15 cellular contexts compared by ENCODE assay signal in genomic region chr1:44724408-44725308, GRCh38. TPM values are rescaled to one million over a fixed set of nuclear protein-coding genes. Genes with fewer than 3 reads are reported as not detected.
DNase-seq lines count a peak whose midpoint lies in the region; ATAC-seq and TF ChIP-seq lines count a peak whose summit lies in the region.
"Had no signal": no experiment of that assay in that cellular context is flagged by ENCODE, and none has a peak within 500 bp of the region (broad histone marks: within the 10 kb centered on the region; RNA-seq: fewer than 3 reads in every experiment).

No MANE protein-coding gene starts in this region.

- no peak overlapping the region for H3K27ac ChIP-seq in upper lobe of right lung
- H3K27ac ChIP-seq: gastroesophageal sphincter, parathyroid adenoma had no signal

- H3K27me3 ChIP-seq in upper lobe of right lung (no peaks in the 10 kb centered on the region), Caco-2 (replicated peaks; ENCODE audit: control insufficient read depth, insufficient read depth, low read length) (no peaks in the 10 kb centered on the region)

- peaks cover 68% of the 10 kb centered on the region for H3K4me1 Mint-ChIP-seq in activated naive CD4-positive, alpha-beta T cell treated with anti-CD3 and anti-CD28 coated beads, Interleukin-2, amount 50 U/mL, for 24 hours
- H3K4me1 Mint-ChIP-seq in T-helper 17 cell = peaks cover 49% of the 10 kb centered on the region
- peaks cover 71% of the 10 kb centered on the region for H3K4me1 Mint-ChIP-seq in dendritic cell treated with granulocyte-macrophage colony-stimulating factor and Interleukin-4, amounts not matched to agents 40 ng/mL and 50 ng/mL, for 4 days (ENCODE audit: low read depth)
- peaks cover 12% of the 10 kb centered on the region for H3K4me1 Mint-ChIP-seq in Caco-2 (ENCODE audit: low read depth, unreplicated experiment)

- H3K27me3 Mint-ChIP-seq in activated naive CD4-positive, alpha-beta T cell treated with anti-CD3 and anti-CD28 coated beads, Interleukin-2, amount 50 U/mL, for 24 hours = no peaks in the 10 kb centered on the region
- H3K27me3 Mint-ChIP-seq in T-helper 17 cell = no peaks in the 10 kb centered on the region
- H3K27me3 Mint-ChIP-seq in dendritic cell treated with granulocyte-macrophage colony-stimulating factor and Interleukin-4, amounts not matched to agents 40 ng/mL and 50 ng/mL, for 4 days = peaks cover 4% of the 10 kb centered on the region
- H3K27me3 Mint-ChIP-seq in Caco-2 (ENCODE audit: insufficient read depth, unreplicated experiment) = no peaks in the 10 kb centered on the region

- no peaks in the 10 kb centered on the region for H3K36me3 Mint-ChIP-seq in activated naive CD4-positive, alpha-beta T cell treated with anti-CD3 and anti-CD28 coated beads, Interleukin-2, amount 50 U/mL, for 24 hours
- no peaks in the 10 kb centered on the region for H3K36me3 Mint-ChIP-seq in T-helper 17 cell (ENCODE audit: low read depth)
- H3K36me3 Mint-ChIP-seq in dendritic cell treated with granulocyte-macrophage colony-stimulating factor and Interleukin-4, amounts not matched to agents 40 ng/mL and 50 ng/mL, for 4 days (ENCODE audit: low read depth) = no peaks in the 10 kb centered on the region
- peaks cover 8% of the 10 kb centered on the region for H3K36me3 Mint-ChIP-seq in Caco-2 (ENCODE audit: insufficient read depth, unreplicated experiment)
- H3K36me3 Mint-ChIP-seq: immature natural killer cell had no signal

- DNase-seq in activated naive CD4-positive, alpha-beta T cell treated with anti-CD3 and anti-CD28 coated beads, Interleukin-2, amount 50 U/mL, for 16 hours = no peak
- DNase-seq in T-helper 17 cell (no peak), upper lobe of right lung (peak; percentile 71), Caco-2 (no peak)
- DNase-seq: immature natural killer cell, NCI-H1417 had no signal

- ATAC-seq in T-helper 17 cell = no peak
- no peak for ATAC-seq in upper lobe of right lung
- ATAC-seq in HG03159 (IDR thresholded peaks at IDR 0.05; ENCODE audit: unreplicated experiment) = no peak
- no peak for ATAC-seq in GM21619 (IDR thresholded peaks at IDR 0.05; ENCODE audit: unreplicated experiment)
- ATAC-seq: gastroesophageal sphincter had no signal

- peak overlapping the region; percentile 95 for H3K27ac Mint-ChIP-seq in activated naive CD4-positive, alpha-beta T cell treated with anti-CD3 and anti-CD28 coated beads, Interleukin-2, amount 50 U/mL, for 24 hours
- H3K27ac Mint-ChIP-seq in T-helper 17 cell (peak overlapping the region; percentile 89), Caco-2 (ENCODE audit: unreplicated experiment) (no peak overlapping the region)
- peak overlapping the region; percentile 78 for H3K27ac Mint-ChIP-seq in dendritic cell treated with granulocyte-macrophage colony-stimulating factor and Interleukin-4, amounts not matched to agents 40 ng/mL and 50 ng/mL, for 4 days
- H3K27ac Mint-ChIP-seq: immature natural killer cell had no signal

- H3K9me3 ChIP-seq in T-helper 17 cell (ENCODE audit: control insufficient read depth, low read length, poor library complexity, severe bottlenecking) = no peaks in the 10 kb centered on the region
- H3K9me3 ChIP-seq in upper lobe of right lung = no peaks in the 10 kb centered on the region
- no peaks in the 10 kb centered on the region for H3K9me3 ChIP-seq in Caco-2
- H3K9me3 ChIP-seq: gastroesophageal sphincter had no signal

- CTCF ChIA-PET in Caco-2 (lab: Charles Lee) = no interaction called here

- BruUV-seq in Caco-2 (replicated peaks; lab: Mats Ljungman, UMichigan) = no TSS peak

- H3K9me3 Mint-ChIP-seq in activated naive CD4-positive, alpha-beta T cell treated with anti-CD3 and anti-CD28 coated beads, Interleukin-2, amount 50 U/mL, for 24 hours = no peaks in the 10 kb centered on the region
- no peaks in the 10 kb centered on the region for H3K9me3 Mint-ChIP-seq in dendritic cell treated with granulocyte-macrophage colony-stimulating factor and Interleukin-4, amounts not matched to agents 40 ng/mL and 50 ng/mL, for 4 days
- no peaks in the 10 kb centered on the region for H3K9me3 Mint-ChIP-seq in Caco-2 (ENCODE audit: unreplicated experiment)
- H3K9me3 Mint-ChIP-seq: immature natural killer cell had no signal

- TF ChIP-seq CTCF in upper lobe of right lung (IDR thresholded peaks at IDR 0.05) (no peak), Caco-2 (IDR thresholded peaks at IDR 0.05; ENCODE audit: insufficient read depth in 1 of 2, low read depth in 1 of 2, low read length in 1 of 2, severe bottlenecking in 1 of 2, unreplicated experiment in 1 of 2) (no peak)

- POLR2A ChIA-PET in Caco-2 (lab: Charles Lee) = no interaction called here

- no peak overlapping the region for H3K4me3 ChIP-seq in upper lobe of right lung
- H3K4me3 ChIP-seq in Caco-2 (ENCODE audit: low read depth, low read length) = no peak overlapping the region
- H3K4me3 ChIP-seq: gastroesophageal sphincter had no signal

- peaks cover 7% of the 10 kb centered on the region for H3K4me1 ChIP-seq in upper lobe of right lung
- H3K4me1 ChIP-seq in Caco-2 = no peaks in the 10 kb centered on the region
- H3K4me1 ChIP-seq: parathyroid adenoma had no signal

- H3K36me3 ChIP-seq in upper lobe of right lung (no peaks in the 10 kb centered on the region), Caco-2 (ENCODE audit: control insufficient read depth, insufficient read depth, low read length) (no peaks in the 10 kb centered on the region)
- H3K36me3 ChIP-seq: gastroesophageal sphincter had no signal

- intact Hi-C loops in dendritic cell treated with granulocyte-macrophage colony-stimulating factor and Interleukin-4, amounts not matched to agents 40 ng/mL and 50 ng/mL, for 4 days (cut with micrococcal nuclease) = no loop called here
- intact Hi-C loops in upper lobe of right lung (cut with DNase I) = no loop called here
- intact Hi-C loops in Caco-2 (cut with micrococcal nuclease; ENCODE audit: unreplicated experiment) = no loop called here

- H3K4me3 Mint-ChIP-seq in activated naive CD4-positive, alpha-beta T cell treated with anti-CD3 and anti-CD28 coated beads, Interleukin-2, amount 50 U/mL, for 24 hours = peak overlapping the region; percentile 77
- H3K4me3 Mint-ChIP-seq in T-helper 17 cell = peak overlapping the region; percentile 80
- no peak overlapping the region for H3K4me3 Mint-ChIP-seq in dendritic cell treated with granulocyte-macrophage colony-stimulating factor and Interleukin-4, amounts not matched to agents 40 ng/mL and 50 ng/mL, for 4 days
- H3K4me3 Mint-ChIP-seq in Caco-2 (ENCODE audit: unreplicated experiment) = no peak overlapping the region
- H3K4me3 Mint-ChIP-seq: immature natural killer cell had no signal

RNA-seq across cellular contexts. Expression of gene RNU5D-1, which starts 6.3 kb away (rescaled TPM):
- total RNA-seq in T-helper 17 cell (not detected), upper lobe of right lung (not detected), Caco-2 (2022) (16.3 TPM in 1 of 2 replicates, not detected in the other)
- total RNA-seq: gastroesophageal sphincter, mesenteric fat pad, OCI-LY7, temporal lobe had no signal

RNA-seq across cellular contexts. Expression of gene KIF2C, which starts 15.0 kb away (rescaled TPM):
- total RNA-seq in T-helper 17 cell (1 to 10 TPM; 1.4 to 1.7 TPM), upper lobe of right lung (0.93 TPM), Caco-2 (2022) (61.0 and 63.2 TPM in 2 replicates)

RNA-seq across cellular contexts. Expression of gene ARMH1, which starts 50.1 kb away (rescaled TPM):
- 10 to 100 TPM; 53.0 to 56.8 TPM for total RNA-seq in T-helper 17 cell
- 5.9 TPM for total RNA-seq in upper lobe of right lung
- 0.37 TPM in 1 of 2 replicates, not detected in the other for total RNA-seq in Caco-2 (2022)

RNA-seq across cellular contexts. Expression of gene TMEM53, which starts 50.4 kb away (rescaled TPM):
- total RNA-seq in T-helper 17 cell (1 to 10 TPM; 2.6 to 2.8 TPM), upper lobe of right lung (13.9 TPM), Caco-2 (2022) (3.5 and 4.4 TPM in 2 replicates)

RNA-seq across cellular contexts. Expression of gene RPS8, which starts 50.7 kb away (rescaled TPM):
- total RNA-seq in T-helper 17 cell (1,000 to 10,000 TPM; 2,841 to 3,014 TPM), upper lobe of right lung (1,338 TPM), Caco-2 (2022) (1,451 and 1,467 TPM in 2 replicates)

Comparison
In these comparisons a context has a peak if more than half of its experiments do, and no peak if none do; other contexts are left out.
1. H3K4me3 Mint-ChIP-seq: peak in activated naive CD4-positive, alpha-beta T cell treated with anti-CD3 and anti-CD28 coated beads, Interleukin-2, amount 50 U/mL, for 24 hours (single experiment) and T-helper 17 cell (single experiment); none in dendritic cell treated with granulocyte-macrophage colony-stimulating factor and Interleukin-4, amounts not matched to agents 40 ng/mL and 50 ng/mL, for 4 days (single experiment) and Caco-2 (single experiment).
2. RNA of gene KIF2C, which starts 15.0 kb away (total RNA-seq): 61.0 to 63.2 TPM in Caco-2; 1.4 to 1.7 TPM in T-helper 17 cell and 0.93 TPM in upper lobe of right lung (single experiment); every median in the first group is over 10 times any median in the second.